In the genomic region with DNA sequence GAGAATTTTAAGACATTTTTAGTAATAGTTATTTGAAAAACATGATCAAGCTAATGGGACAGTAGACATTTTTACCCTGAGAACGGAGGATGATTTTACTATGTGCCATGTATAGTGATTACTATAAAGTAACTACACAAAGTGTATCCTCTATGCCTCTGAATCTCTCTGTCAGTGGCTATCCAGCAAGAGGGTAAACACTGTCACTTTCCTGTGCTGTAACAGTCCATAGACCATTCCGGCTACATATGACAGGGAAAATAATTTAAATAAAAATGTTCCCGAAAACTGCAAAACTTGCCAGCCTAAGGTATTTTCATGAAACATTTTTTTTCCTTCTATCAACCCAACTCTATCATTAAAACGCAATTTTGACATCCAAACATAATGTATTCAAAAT, we compare ENCODE assay signal across 8 cellular contexts.
"Had no signal": no experiment of that assay in that cellular context is flagged by ENCODE, and none has a peak within 500 bp of the region (broad histone marks: within the 10 kb centered on the region; RNA-seq: fewer than 3 reads in every experiment).

No MANE protein-coding gene starts in this region.

- H3K4me3 ChIP-seq: GM12878 had no signal

- DNase-seq: GDM1, GF-D8 had no signal

- ATAC-seq: GM12878 had no signal

- FAIRE-seq: G401.6, GM12878, GM12891, GM12892, GM18507, GM19239 had no signal
